In genomic region chr1:229027622-229028182, GRCh38 we compare ENCODE assay signal across 9 cellular contexts.
DNase-seq lines count a peak whose midpoint lies in the region; ATAC-seq, FAIRE-seq and TF ChIP-seq lines count a peak whose summit lies in the region.
"Had no signal": no experiment of that assay in that cellular context is flagged by ENCODE, and none has a peak within 500 bp of the region (broad histone marks: within the 10 kb centered on the region; RNA-seq: fewer than 3 reads in every experiment).

No MANE protein-coding gene starts in this region.

- intact Hi-C loops in MCF 10A (cut with micrococcal nuclease), result loop anchor here (10.0 kb wide), 1 partner anchor 293 kb away; the partner anchor contains the start of gene RHOU
- intact Hi-C loops in mammary epithelial cell (cut with micrococcal nuclease), result loop anchor here (10.0 kb wide), 1 partner anchor 197 kb away; no protein-coding TSS in a partner anchor

- TF ChIP-seq CTCF in MCF 10A (IDR thresholded peaks at IDR 0.05; ENCODE audit: unreplicated experiment) (no peak), mammary epithelial cell (conservative IDR thresholded peaks at IDR 0.05 in 1 of 2, IDR thresholded peaks at IDR 0.05 in 1 of 2; ENCODE audit: extremely low read depth in 1 of 2, insufficient read depth in 1 of 2, low read depth in 1 of 2, low read length in 2 of 2) (no peak), glutamatergic neuron (IDR thresholded peaks at IDR 0.05; ENCODE audit: partially characterized antibody, unreplicated experiment) (no peak)

- H3K27ac Mint-ChIP-seq in MCF 10A (ENCODE audit: low read depth, unreplicated experiment), result peak overlapping the region; percentile 2
- peak overlapping the region; percentile 72 for H3K27ac Mint-ChIP-seq in T-helper 1 cell treated with Interleukin-12 subunit alpha and Interleukin-12 subunit beta and Interleukin-4 antibody, amounts not matched to agents 30 μg/mL and 1 μg/mL, for 36 hours
- H3K27ac Mint-ChIP-seq in glutamatergic neuron (ENCODE audit: unreplicated experiment), result peak overlapping the region; percentile 90

- H3K9me3 ChIP-seq in mammary epithelial cell (replicated peaks; ENCODE audit: insufficient read depth, low read length), result no peaks in the 10 kb centered on the region

- ATAC-seq in GM19452 (IDR thresholded peaks at IDR 0.05; ENCODE audit: unreplicated experiment), result no peak

- in situ Hi-C loops in mammary epithelial cell (cut with MboI; ENCODE audit: low sequenced_read_pairs in 2 of 2), result no loop called here

- no peaks in the 10 kb centered on the region for H4K20me1 ChIP-seq in mammary epithelial cell (ENCODE audit: insufficient read depth, low read length)

- H2AFZ ChIP-seq in mammary epithelial cell (ENCODE audit: low read depth, low read length), result no peak overlapping the region

- no peaks in the 10 kb centered on the region for H3K9me3 Mint-ChIP-seq in MCF 10A (ENCODE audit: unreplicated experiment)
- H3K9me3 Mint-ChIP-seq in T-helper 1 cell treated with Interleukin-12 subunit alpha and Interleukin-12 subunit beta and Interleukin-4 antibody, amounts not matched to agents 30 μg/mL and 1 μg/mL, for 36 hours, result no peaks in the 10 kb centered on the region
- peaks cover 34% of the 10 kb centered on the region for H3K9me3 Mint-ChIP-seq in glutamatergic neuron (ENCODE audit: unreplicated experiment)

- FAIRE-seq in HTR-8/SVneo (lab: Jason Lieb, UNC), result no peak
- FAIRE-seq: G401.6 had no signal

- POLR2A ChIA-PET in MCF 10A (lab: Yijun Ruan, JAX), result interaction anchor here (0.6 to 2.9 kb wide), 7 partner anchors 10 to 293 kb away, joined by 3 to 18 read pairs (median 4); partner anchors contain the start of gene RHOU

- CTCF ChIA-PET in MCF 10A (lab: Yijun Ruan, JAX) (interaction anchor here (0.7 kb wide), 1 partner anchor 1530 kb away, joined by 3 read pairs; no protein-coding TSS in a partner anchor), mammary epithelial cell (lab: Charles Lee; ENCODE audit: low non-redundant PET) (no interaction called here)

- no peak overlapping the region for H3K27ac ChIP-seq in mammary epithelial cell (ENCODE audit: insufficient read depth, low read depth, low read length)
- H3K27ac ChIP-seq in caudate nucleus (ENCODE audit: low read depth, low read length), result no peak overlapping the region

- no peak overlapping the region for H3K4me3 Mint-ChIP-seq in MCF 10A (ENCODE audit: unreplicated experiment)
- peak overlapping the region; percentile 37 for H3K4me3 Mint-ChIP-seq in T-helper 1 cell treated with Interleukin-12 subunit alpha and Interleukin-12 subunit beta and Interleukin-4 antibody, amounts not matched to agents 30 μg/mL and 1 μg/mL, for 36 hours
- H3K4me3 Mint-ChIP-seq in glutamatergic neuron (ENCODE audit: unreplicated experiment), result peak overlapping the region; percentile 68

- H3K9ac ChIP-seq in mammary epithelial cell (ENCODE audit: insufficient read depth, low read length), result no peak overlapping the region

- no peak overlapping the region for H3K4me2 ChIP-seq in mammary epithelial cell (ENCODE audit: insufficient read depth, low read depth, low read length)

- H3K36me3 Mint-ChIP-seq in MCF 10A (ENCODE audit: insufficient read depth, unreplicated experiment) (no peaks in the 10 kb centered on the region), glutamatergic neuron (ENCODE audit: unreplicated experiment) (no peaks in the 10 kb centered on the region)
- peaks cover 2% of the 10 kb centered on the region for H3K36me3 Mint-ChIP-seq in T-helper 1 cell treated with Interleukin-12 subunit alpha and Interleukin-12 subunit beta and Interleukin-4 antibody, amounts not matched to agents 30 μg/mL and 1 μg/mL, for 36 hours (ENCODE audit: low read depth)

- DNase-seq in MCF 10A (ENCODE audit: unreplicated experiment) (peak; percentile 97), mammary epithelial cell (no peak), glutamatergic neuron (no peak), HTR-8/SVneo (ENCODE audit: insufficient read length, low spot score) (no peak), caudate nucleus (lab: John Stamatoyannopoulos, UW) (no peak)
- peak; percentile 50 for DNase-seq in stimulated activated CD4-positive, alpha-beta T cell treated with anti-CD3 and anti-CD28 coated beads, Interleukin-15, amount 100 ng/mL, for 24 hours

- H3K4me1 Mint-ChIP-seq in MCF 10A (ENCODE audit: insufficient read depth, unreplicated experiment) (peaks cover 25% of the 10 kb centered on the region), glutamatergic neuron (ENCODE audit: low read depth, unreplicated experiment) (peaks cover 78% of the 10 kb centered on the region)
- H3K4me1 Mint-ChIP-seq in T-helper 1 cell treated with Interleukin-12 subunit alpha and Interleukin-12 subunit beta and Interleukin-4 antibody, amounts not matched to agents 30 μg/mL and 1 μg/mL, for 36 hours (ENCODE audit: low read depth), result peaks cover 11% of the 10 kb centered on the region

- no peaks in the 10 kb centered on the region for H3K36me3 ChIP-seq in mammary epithelial cell (ENCODE audit: insufficient read depth, low read length)

- H3K4me1 ChIP-seq in mammary epithelial cell (ENCODE audit: insufficient read depth, low read length), result peaks cover 7% of the 10 kb centered on the region

- dilution Hi-C loops in mammary epithelial cell (cut with HindIII; ENCODE audit: low sequenced_read_pairs), result loop anchor here (5.0 kb wide), 2 partner anchors 45 to 60 kb away; no protein-coding TSS in a partner anchor

- BruUV-seq in MCF 10A (replicated peaks; lab: Mats Ljungman, UMichigan) (no TSS peak), mammary epithelial cell (replicated peaks; lab: Mats Ljungman, UMichigan) (no TSS peak)

- H3K4me3 ChIP-seq in mammary epithelial cell (replicated peaks in 1 of 3; ENCODE audit: insufficient read depth in 1 of 3, low read depth in 2 of 3, low read length in 3 of 3), result no peak overlapping the region

- H3K27me3 ChIP-seq in mammary epithelial cell (ENCODE audit: insufficient read depth, low read length), result no peaks in the 10 kb centered on the region

- WGBS in mammary epithelial cell (ENCODE audit: low coverage, missing lambda C conversion rate), result 70% methylated on average over 7 of the region's 8 CpGs

- no peaks in the 10 kb centered on the region for H3K79me2 ChIP-seq in mammary epithelial cell (ENCODE audit: insufficient read depth, low read length)

- no peaks in the 10 kb centered on the region for H3K27me3 Mint-ChIP-seq in MCF 10A (ENCODE audit: insufficient read depth, unreplicated experiment)
- peaks cover 4% of the 10 kb centered on the region for H3K27me3 Mint-ChIP-seq in T-helper 1 cell treated with Interleukin-12 subunit alpha and Interleukin-12 subunit beta and Interleukin-4 antibody, amounts not matched to agents 30 μg/mL and 1 μg/mL, for 36 hours (ENCODE audit: low read depth)
- peaks cover 27% of the 10 kb centered on the region for H3K27me3 Mint-ChIP-seq in glutamatergic neuron (ENCODE audit: unreplicated experiment)

Comparison
In these comparisons a context has a peak if more than half of its experiments do, and no peak if none do; other contexts are left out.
1. DNase-seq: peak in MCF 10A (single experiment) and stimulated activated CD4-positive, alpha-beta T cell treated with anti-CD3 and anti-CD28 coated beads, Interleukin-15, amount 100 ng/mL, for 24 hours (single experiment); none in mammary epithelial cell (single experiment), glutamatergic neuron (single experiment), HTR-8/SVneo (single experiment) and caudate nucleus (0 of 61).
2. H3K27ac Mint-ChIP-seq: peak in every context shown above with its lines; median percentile 90 in glutamatergic neuron; 72 in T-helper 1 cell treated with Interleukin-12 subunit alpha and Interleukin-12 subunit beta and Interleukin-4 antibody, amounts not matched to agents 30 μg/mL and 1 μg/mL, for 36 hours; 2 in MCF 10A.